ENCODE assay signal across 22 cellular contexts in the genomic region with DNA sequence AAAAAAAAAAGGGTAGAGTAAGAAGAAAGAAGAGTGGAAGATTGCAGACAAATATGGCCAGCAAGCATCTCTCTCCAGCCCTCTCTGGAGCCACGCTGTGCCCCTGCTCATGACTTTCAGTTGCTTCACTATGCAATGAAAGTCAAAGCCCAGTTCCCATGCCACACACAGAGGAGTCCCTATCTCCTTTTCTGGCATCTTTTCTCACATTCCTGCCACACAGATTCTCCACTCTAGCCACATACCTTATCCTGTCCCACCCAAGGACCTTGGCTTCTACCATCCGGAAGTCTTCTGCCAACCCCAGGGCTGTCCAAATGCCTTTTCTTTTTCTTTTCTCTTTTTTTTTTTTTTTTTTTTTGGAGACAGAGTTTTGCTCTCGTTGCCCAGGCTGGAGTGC. TPM values are rescaled to one million over a fixed set of nuclear protein-coding genes. Genes with fewer than 3 reads are reported as not detected.
DNase-seq lines count a peak whose midpoint lies in the region; FAIRE-seq and TF ChIP-seq lines count a peak whose summit lies in the region.
"Had no signal": no experiment of that assay in that cellular context is flagged by ENCODE, and none has a peak within 500 bp of the region (broad histone marks: within the 10 kb centered on the region; RNA-seq: fewer than 3 reads in every experiment).

No MANE protein-coding gene starts in this region.

- H3K9me3 ChIP-seq in mesodermal cell (ENCODE audit: control insufficient read depth, low read length): peaks cover 4% of the 10 kb centered on the region
- H3K9me3 ChIP-seq: body of pancreas, left ventricle myocardium inferior, right atrium auricular region had no signal

- H3K36me3 ChIP-seq in ACC112 (ENCODE audit: insufficient read depth, low read length) (peaks cover 3% of the 10 kb centered on the region; the same call in 1 of the 2 replicates), mesodermal cell (ENCODE audit: control insufficient read depth, insufficient read depth, low read length) (peaks cover 11% of the 10 kb centered on the region)
- H3K36me3 ChIP-seq: left ventricle myocardium inferior, right atrium auricular region had no signal

- peaks cover 9% of the 10 kb centered on the region for H3K79me2 ChIP-seq in ACC112 (ENCODE audit: control insufficient read depth, insufficient read depth, low read length, unreplicated experiment)

- TF ChIP-seq POLR2A in GM12891 (IDR thresholded peaks at IDR 0.05; ENCODE audit: low read depth, low read length): no peak

- 80 to 90% methylated on average over 1 to 2 of the region's 3 CpGs for WGBS in mesodermal cell (ENCODE audit: insufficient coverage in 2 of 2), 2 experiments

- in situ Hi-C loops in ACHN (cut with HindIII; ENCODE audit: low pct_ligation_motif_present, low pct_unique_long_range_greater_than_20kb, low sequenced_read_pairs): no loop called here

- H3K27ac ChIP-seq in ACC112 (ENCODE audit: low read depth, low read length): peak overlapping the region; percentile 98
- peak overlapping the region; percentile 80 for H3K27ac ChIP-seq in VCaP
- H3K27ac ChIP-seq in mesodermal cell (ENCODE audit: low read depth, low read length, severe bottlenecking): peak overlapping the region; percentile 95
- H3K27ac ChIP-seq: body of pancreas had no signal

- no peaks in the 10 kb centered on the region for H3K27me3 ChIP-seq in ACC112 (ENCODE audit: insufficient read depth, low read length)
- H3K27me3 ChIP-seq: body of pancreas, right atrium auricular region had no signal

- FAIRE-seq in GM12891 (lab: Jason Lieb, UNC): no peak
- FAIRE-seq: GM19239, HTR-8/SVneo, TTC549 had no signal

- DNase-seq in HS-27A (ENCODE audit: low read depth) (peak; percentile 84), ACHN (no peak), GM12891 (ENCODE audit: insufficient read length, low spot score) (no peak)
- DNase-seq in activated naive CD4-positive, alpha-beta T cell treated with anti-CD3 and anti-CD28 coated beads, Interleukin-2, amount 50 U/mL, for 16 hours: no peak
- no peak for DNase-seq in activated CD4-positive, alpha-beta T cell treated with anti-CD3 and anti-CD28 coated beads for 4 hours
- DNase-seq: activated CD4-positive, alpha-beta T cell treated with anti-CD3 and anti-CD28 coated beads for 36 hours; body of pancreas; CD8-positive, alpha-beta T cell; left ventricle myocardium inferior; NCI-H2107; NCI-H510A treated with DMSO at 0.1 percent for 48 hours; occipital lobe; Right ventricle myocardium superior; stimulated activated CD8-positive, alpha-beta memory T cell treated with anti-CD3 and anti-CD28 coated beads, Interleukin-4, amount 100 ng/mL, for 48 hours had no signal

- peak overlapping the region; percentile 80; the same call in 1 of the 2 replicates for H3K4me3 ChIP-seq in ACC112 (ENCODE audit: low read depth, low read length)
- H3K4me3 ChIP-seq in mesodermal cell (ENCODE audit: extremely low read depth, insufficient read depth, low read length, poor library complexity, severe bottlenecking): no peak overlapping the region
- H3K4me3 ChIP-seq: body of pancreas, coronary artery, right atrium auricular region had no signal

- TF ChIP-seq CTCF in VCaP (conservative IDR thresholded peaks at IDR 0.05): no peak

- no peak overlapping the region for H2AFZ ChIP-seq in ACC112 (ENCODE audit: low read length, unreplicated experiment)

- peaks cover 46% of the 10 kb centered on the region for H3K4me1 ChIP-seq in ACC112 (ENCODE audit: control insufficient read depth, insufficient read depth, low read length, unreplicated experiment)
- H3K4me1 ChIP-seq in mesodermal cell (ENCODE audit: control insufficient read depth, insufficient read depth, low read length, poor library complexity, severe bottlenecking): peaks cover 31% of the 10 kb centered on the region

TF ChIP-seq in GM12891, 5 proteins besides CTCF, POLR2A, EP300 and RAD21:
- TF ChIP-seq SPI1 (IDR thresholded peaks at IDR 0.05; ENCODE audit: low read depth, low read length) (no peak), PAX5 (IDR thresholded peaks at IDR 0.05; ENCODE audit: insufficient read depth, low read length, severe bottlenecking) (no peak), POU2F2 (IDR thresholded peaks at IDR 0.05; ENCODE audit: low read depth, low read length) (no peak), POLR2AphosphoS5 (IDR thresholded peaks at IDR 0.05; ENCODE audit: low read depth, low read length) (no peak), TAF1 (IDR thresholded peaks at IDR 0.05; ENCODE audit: low read depth, low read length) (no peak)

RNA-seq across cellular contexts. Expression of gene CAPRIN2, which starts 39.3 kb away (rescaled TPM):
- 41.6 TPM for polyA plus RNA-seq in mesodermal cell (2013, experiment 1 of 2)
- polyA plus RNA-seq in mesodermal cell (2013, experiment 2 of 2): 34.7 TPM
- 4.1 TPM for polyA plus RNA-seq in GM12891 (2012; ENCODE audit: low read depth, missing spikeins)
